Comparison of ENCODE assay signal across 21 cellular contexts in genomic region chr19:16260160-16260793, GRCh38.
DNase-seq lines count a peak whose midpoint lies in the region; ATAC-seq and TF ChIP-seq lines count a peak whose summit lies in the region.
"Had no signal": no experiment of that assay in that cellular context is flagged by ENCODE, and none has a peak within 500 bp of the region (broad histone marks: within the 10 kb centered on the region; RNA-seq: fewer than 3 reads in every experiment).

No MANE protein-coding gene starts in this region.

- intact Hi-C loops in spleen (cut with DNase I; ENCODE audit: low total_unique reads), result no loop called here

- peak overlapping the region; percentile 69 to 90 for H3K27ac Mint-ChIP-seq in effector memory CD8-positive, alpha-beta T cell
- H3K27ac Mint-ChIP-seq: WTC11 had no signal

- TF ChIP-seq POLR2A in spleen (IDR thresholded peaks at IDR 0.05), result no peak

- H3K9me3 ChIP-seq in SK-N-SH (no peaks in the 10 kb centered on the region), MM.1S (replicated peaks; ENCODE audit: insufficient read depth, low read length) (no peaks in the 10 kb centered on the region), spleen (no peaks in the 10 kb centered on the region)
- H3K9me3 ChIP-seq: body of pancreas, testis had no signal

- no peak for TF ChIP-seq CTCF in SK-N-SH (IDR thresholded peaks at IDR 0.05)
- TF ChIP-seq CTCF in MM.1S (IDR thresholded peaks at IDR 0.05; ENCODE audit: low read length), result no peak
- no peak for TF ChIP-seq CTCF in spleen (IDR thresholded peaks at IDR 0.05 in 8 of 11, conservative IDR thresholded peaks at IDR 0.05 in 3 of 11)

- TF ChIP-seq EP300 in SK-N-SH (IDR thresholded peaks at IDR 0.05; ENCODE audit: borderline replicate concordance in 1 of 2, low read depth in 1 of 2, low read length in 1 of 2), result no peak

- H3K36me3 ChIP-seq in SK-N-SH (replicated peaks in 1 of 2; ENCODE audit: control insufficient read depth in 1 of 2, insufficient read depth in 2 of 2, low read length in 1 of 2), result no peaks in the 10 kb centered on the region
- no peaks in the 10 kb centered on the region for H3K36me3 ChIP-seq in MM.1S (replicated peaks; ENCODE audit: insufficient read depth, low read length)
- no peaks in the 10 kb centered on the region for H3K36me3 ChIP-seq in spleen

- no peaks in the 10 kb centered on the region for H3K79me2 ChIP-seq in SK-N-SH (ENCODE audit: insufficient read depth)
- H3K79me2 ChIP-seq in MM.1S (ENCODE audit: low read length), result no peaks in the 10 kb centered on the region

- H3K4me1 Mint-ChIP-seq in effector memory CD8-positive, alpha-beta T cell (ENCODE audit: low read depth in 2 of 2), result peaks cover 46 to 51% of the 10 kb centered on the region in 2 donors
- H3K4me1 Mint-ChIP-seq: WTC11 had no signal

- H3K4me3 ChIP-seq in SK-N-SH (ENCODE audit: low read depth in 2 of 2, low read length in 1 of 2), result no peak overlapping the region
- H3K4me3 ChIP-seq in MM.1S (ENCODE audit: low read length), result no peak overlapping the region
- H3K4me3 ChIP-seq in spleen, result no peak overlapping the region
- H3K4me3 ChIP-seq: body of pancreas, GM23248, PC-9, testis had no signal

- ATAC-seq in SK-N-SH treated with all-trans-retinoic acid at 6 μM for 48 hours (no peak), HG03565 (IDR thresholded peaks at IDR 0.05; ENCODE audit: unreplicated experiment) (no peak)
- ATAC-seq in effector memory CD8-positive, alpha-beta T cell (replicated peaks), result no peak
- ATAC-seq: body of pancreas, left lobe of liver, WTC11 had no signal

- H3K4me1 ChIP-seq in SK-N-SH (ENCODE audit: control insufficient read depth in 1 of 2, insufficient read depth in 2 of 2, low read depth in 1 of 2, low read length in 1 of 2) (no peaks in the 10 kb centered on the region; a peak in 1 of 4 replicates), MM.1S (ENCODE audit: low read length) (peaks cover 13% of the 10 kb centered on the region), spleen (peaks cover 48 to 95% (median 74%) of the 10 kb centered on the region in 6 donors)

- no CpG with 5 or more reads among the region's 4 CpGs for WGBS in SK-N-SH (ENCODE audit: low lambda C conversion rate)
- WGBS in spleen, 5 donors, result 64 to 79% (median 72%) methylated on average over 4 of the region's 4 CpGs

- no peaks in the 10 kb centered on the region for H3K9me3 Mint-ChIP-seq in effector memory CD8-positive, alpha-beta T cell
- H3K9me3 Mint-ChIP-seq: CD4-positive, alpha-beta T cell; WTC11 had no signal

- peak overlapping the region; percentile 57 to 59 for H3K4me3 Mint-ChIP-seq in effector memory CD8-positive, alpha-beta T cell
- H3K4me3 Mint-ChIP-seq: CD4-positive, alpha-beta T cell; WTC11 had no signal

- no peaks in the 10 kb centered on the region for H4K20me1 ChIP-seq in SK-N-SH (ENCODE audit: insufficient read depth)
- no peaks in the 10 kb centered on the region for H4K20me1 ChIP-seq in MM.1S (ENCODE audit: insufficient read depth, low read length)

- CTCF ChIA-PET in SK-N-SH (lab: Yijun Ruan, JAX), result no interaction called here

- H3K27me3 Mint-ChIP-seq in effector memory CD8-positive, alpha-beta T cell, result no peaks in the 10 kb centered on the region
- H3K27me3 Mint-ChIP-seq: CD4-positive, alpha-beta T cell had no signal

- H3K9me2 ChIP-seq in SK-N-SH, result no peaks in the 10 kb centered on the region
- no peaks in the 10 kb centered on the region for H3K9me2 ChIP-seq in MM.1S (replicated peaks; ENCODE audit: insufficient read depth, low read length)

- no peak overlapping the region for H3K27ac ChIP-seq in SK-N-SH (ENCODE audit: low read depth in 2 of 2, low read length in 1 of 2)
- H3K27ac ChIP-seq in MM.1S (ENCODE audit: low read length), result peak overlapping the region; percentile 30; the same call in 1 of the 2 replicates
- peak overlapping the region; percentile 6 to 88 (median 78) for H3K27ac ChIP-seq in spleen
- H3K27ac ChIP-seq: 22Rv1, GM23248, PC-9 had no signal

- POLR2A ChIA-PET in SK-N-SH (lab: Yijun Ruan, JAX), result no interaction called here

- H3K9ac ChIP-seq in SK-N-SH (no peak overlapping the region), MM.1S (ENCODE audit: low read length) (no peak overlapping the region)
- H3K9ac ChIP-seq: GM23248 had no signal

- no peak for DNase-seq in SK-N-SH
- no peak for DNase-seq in MM.1S
- DNase-seq in effector memory CD8-positive, alpha-beta T cell, result no peak
- DNase-seq in spleen, result no peak
- no peak for DNase-seq in SIG-M5 treated with dmso at 0.1 percent for 504 hours (lab: John Stamatoyannopoulos, UW; ENCODE audit: unreplicated experiment)
- DNase-seq in NCI-H2227 (lab: John Stamatoyannopoulos, UW; ENCODE audit: unreplicated experiment), result no peak
- DNase-seq: activated gamma-delta T cell treated with Interleukin-2 at 50 U/mL for 16 hours; body of pancreas; CD4-positive, alpha-beta T cell; GM23248; naive thymus-derived CD4-positive, alpha-beta T cell; NCI-H1694 treated with DMSO at 0.1 percent for 48 hours; NCI-H510A; PC-9; SW 1271; testis had no signal

- H3F3A ChIP-seq in SK-N-SH (replicated peaks; ENCODE audit: insufficient read depth) (peaks cover 3% of the 10 kb centered on the region), MM.1S (ENCODE audit: insufficient read depth, low read length) (no peaks in the 10 kb centered on the region; the same call in 1 of the 2 replicates)

- peaks cover 10% of the 10 kb centered on the region for H3K36me3 Mint-ChIP-seq in effector memory CD8-positive, alpha-beta T cell (ENCODE audit: insufficient read depth)
- H3K36me3 Mint-ChIP-seq: naive thymus-derived CD4-positive, alpha-beta T cell; WTC11 had no signal

- H3K4me2 ChIP-seq in SK-N-SH (no peak overlapping the region), MM.1S (ENCODE audit: low read depth, low read length) (peak overlapping the region; percentile 40; the same call in 1 of the 2 replicates)
- H3K4me2 ChIP-seq: PC-9 had no signal

- H3K27me3 ChIP-seq in SK-N-SH (ENCODE audit: insufficient read depth) (peaks cover 62% of the 10 kb centered on the region), MM.1S (replicated peaks; ENCODE audit: insufficient read depth, low read length) (peaks cover 3% of the 10 kb centered on the region), spleen (replicated peaks in 1 of 7) (no peaks in the 10 kb centered on the region)
- H3K27me3 ChIP-seq: body of pancreas, testis had no signal

- H2AFZ ChIP-seq in SK-N-SH (ENCODE audit: low read depth) (no peak overlapping the region), MM.1S (ENCODE audit: low read length) (peak overlapping the region; percentile 35; the same call in 1 of the 2 replicates)
- H2AFZ ChIP-seq: GM23248, PC-9 had no signal

- no peak for TF ChIP-seq RAD21 in SK-N-SH (IDR thresholded peaks at IDR 0.05; ENCODE audit: low read length)

TF ChIP-seq in SK-N-SH treated with all-trans-retinoic acid at 6 μM for 48 hours, 23 proteins besides CTCF, POLR2A, EP300 and RAD21:
- no peak for TF ChIP-seq GLIS3 (CRISPR knock-in tag; IDR thresholded peaks at IDR 0.05)
- peak; percentile 100 for TF ChIP-seq ZNF70 (CRISPR knock-in tag; IDR thresholded peaks at IDR 0.05)
- TF ChIP-seq ESRRG (CRISPR knock-in tag; IDR thresholded peaks at IDR 0.05), result no peak

TF ChIP-seq in SK-N-SH, 30 proteins besides CTCF, POLR2A, EP300 and RAD21:
- TF ChIP-seq YY1 (IDR thresholded peaks at IDR 0.05; ENCODE audit: low read depth) (no peak), ELF1 (IDR thresholded peaks at IDR 0.05) (no peak), RXRA (IDR thresholded peaks at IDR 0.05; ENCODE audit: borderline replicate concordance, low read depth) (no peak), RCOR1 (IDR thresholded peaks at IDR 0.05; ENCODE audit: low read length) (no peak), POLR2AphosphoS5 (IDR thresholded peaks at IDR 0.05; ENCODE audit: low read depth, low read length) (no peak)

Comparison
In these comparisons a context has a peak if more than half of its experiments do, and no peak if none do; other contexts are left out.
1. H3K27ac ChIP-seq: peak in MM.1S (single experiment) and spleen (8 of 8); none in SK-N-SH (0 of 2).